Comparison of ENCODE assay signal across 8 cellular contexts in the genomic region with DNA sequence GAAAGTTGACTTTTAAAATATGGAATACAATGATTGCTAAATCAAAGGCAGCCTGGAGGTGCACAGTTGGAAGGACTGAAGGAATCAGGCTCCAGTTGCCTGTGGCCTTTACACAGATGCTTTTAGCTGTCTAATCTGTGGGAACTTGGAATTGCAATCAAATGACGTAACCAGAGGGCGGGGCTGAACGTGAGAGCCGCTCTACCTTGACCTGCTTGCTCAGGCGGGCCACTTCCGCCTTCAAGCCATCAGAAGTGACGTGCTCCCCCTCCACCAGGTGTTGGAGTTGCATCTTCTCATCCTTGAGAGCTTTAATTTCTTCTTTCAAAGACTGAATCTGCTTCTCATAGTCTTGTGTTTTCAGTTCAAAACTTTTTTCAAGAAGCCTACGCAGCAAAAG. TPM values are rescaled to one million over a fixed set of nuclear protein-coding genes. Genes with fewer than 3 reads are reported as not detected.
DNase-seq lines count a peak whose midpoint lies in the region; TF ChIP-seq lines count a peak whose summit lies in the region.

No MANE protein-coding gene starts in this region.

- no peak overlapping the region for H3K27ac ChIP-seq in mammary epithelial cell (ENCODE audit: insufficient read depth, low read depth, low read length)

- H3K79me2 ChIP-seq in mammary epithelial cell (ENCODE audit: insufficient read depth, low read length), result no peaks in the 10 kb centered on the region

- DNase-seq in GM06990 (ENCODE audit: extremely low read depth, insufficient read length) (peak; percentile 44), HT-29 (ENCODE audit: low spot score) (peak; percentile 79), mammary epithelial cell (peak; percentile 91), myocyte (ENCODE audit: low read depth) (peak; percentile 40), DMS 273 (lab: John Stamatoyannopoulos, UW; ENCODE audit: unreplicated experiment) (no peak)
- DNase-seq in activated naive CD4-positive, alpha-beta T cell (lab: John Stamatoyannopoulos, UW), result no peak
- DNase-seq in activated CD4-positive, alpha-beta T cell treated with anti-CD3 and anti-CD28 coated beads, Interleukin-2, amount 50 U/mL, for 48 hours, result no peak
- DNase-seq in stimulated activated naive CD4-positive, alpha-beta T cell treated with Interleukin-2 at 50 U/mL for 16 hours (lab: John Stamatoyannopoulos, UW), result no peak

- H3K9ac ChIP-seq in mammary epithelial cell (ENCODE audit: insufficient read depth, low read length), result no peak overlapping the region

- H4K20me1 ChIP-seq in mammary epithelial cell (ENCODE audit: insufficient read depth, low read length), result no peaks in the 10 kb centered on the region

- in situ Hi-C loops in mammary epithelial cell (cut with MboI; ENCODE audit: low sequenced_read_pairs in 2 of 2), result no loop called here

- dilution Hi-C loops in mammary epithelial cell (cut with HindIII; ENCODE audit: low sequenced_read_pairs), result no loop called here

- H3K4me1 ChIP-seq in mammary epithelial cell (ENCODE audit: insufficient read depth, low read length), result peaks cover 3% of the 10 kb centered on the region

- no peaks in the 10 kb centered on the region for H3K27me3 ChIP-seq in GM06990 (replicated peaks; ENCODE audit: control insufficient read depth, insufficient read depth, low read length)
- no peaks in the 10 kb centered on the region for H3K27me3 ChIP-seq in mammary epithelial cell (ENCODE audit: insufficient read depth, low read length)

- CTCF ChIA-PET in mammary epithelial cell (lab: Charles Lee; ENCODE audit: low non-redundant PET), result interaction anchor here (0.7 kb wide), 2 partner anchors 208 to 452 kb away, joined by 9 to 16 read pairs; no protein-coding TSS in a partner anchor

- H3K4me3 ChIP-seq in GM06990 (replicated peaks; ENCODE audit: low read depth, low read length), result no peak overlapping the region
- H3K4me3 ChIP-seq in mammary epithelial cell (replicated peaks in 1 of 3; ENCODE audit: insufficient read depth in 1 of 3, low read depth in 2 of 3, low read length in 3 of 3), result no peak overlapping the region

- TF ChIP-seq CTCF in GM06990 (IDR thresholded peaks at IDR 0.05; ENCODE audit: insufficient read depth, low read length, poor library complexity, severe bottlenecking), result no peak
- no peak for TF ChIP-seq CTCF in mammary epithelial cell (conservative IDR thresholded peaks at IDR 0.05 in 1 of 2, IDR thresholded peaks at IDR 0.05 in 1 of 2; ENCODE audit: extremely low read depth in 1 of 2, insufficient read depth in 1 of 2, low read depth in 1 of 2, low read length in 2 of 2)

- peak overlapping the region; percentile 52 for H2AFZ ChIP-seq in mammary epithelial cell (ENCODE audit: low read depth, low read length)

- H3K9me3 ChIP-seq in mammary epithelial cell (replicated peaks; ENCODE audit: insufficient read depth, low read length), result no peaks in the 10 kb centered on the region

- intact Hi-C loops in mammary epithelial cell (cut with micrococcal nuclease), result no loop called here

- no peak overlapping the region for H3K4me2 ChIP-seq in mammary epithelial cell (ENCODE audit: insufficient read depth, low read depth, low read length)

- no TSS peak for BruUV-seq in mammary epithelial cell (replicated peaks; lab: Mats Ljungman, UMichigan)

- H3K36me3 ChIP-seq in GM06990 (ENCODE audit: control insufficient read depth, insufficient read depth, low read length) (no peaks in the 10 kb centered on the region), mammary epithelial cell (ENCODE audit: insufficient read depth, low read length) (no peaks in the 10 kb centered on the region)

- WGBS in mammary epithelial cell (ENCODE audit: low coverage, missing lambda C conversion rate), result 13% methylated on average over 8 of the region's 8 CpGs

RNA-seq across cellular contexts. Expression of a gene that starts 37.7 kb away (rescaled TPM):
- 25.2 and 32.8 TPM in 2 replicates for total RNA-seq in HT-29 (2014; rRNA removed; shearing (Covaris generic))
- total RNA-seq in mammary epithelial cell, result 10 to 100 TPM; 35.5 to 38.3 TPM
- polyA plus RNA-seq in mammary epithelial cell, result 36.8 TPM
- 19.7 TPM for polyA minus RNA-seq in mammary epithelial cell
- total RNA-seq in myocyte, result 14.2 and 21.6 TPM in 2 replicates
- 31.3 TPM for polyA plus RNA-seq in myocyte (2012)

Comparison
In these comparisons a context has a peak if more than half of its experiments do, and no peak if none do; other contexts are left out.
1. DNase-seq: peak in GM06990 (single experiment), HT-29 (single experiment), mammary epithelial cell (single experiment) and myocyte (single experiment); none in activated naive CD4-positive, alpha-beta T cell (0 of 4), DMS 273 (single experiment), activated CD4-positive, alpha-beta T cell treated with anti-CD3 and anti-CD28 coated beads, Interleukin-2, amount 50 U/mL, for 48 hours (0 of 2) and stimulated activated naive CD4-positive, alpha-beta T cell treated with Interleukin-2 at 50 U/mL for 16 hours (single experiment).